1 cellular context compared by ENCODE assay signal in genomic region chr1:31041529-31041928, GRCh38.
TF ChIP-seq lines count a peak whose summit lies in the region.

No MANE protein-coding gene starts in this region.

TF ChIP-seq in HCT116, 20 proteins besides CTCF, POLR2A, EP300 and RAD21 (continued from another document):
- TF ChIP-seq, protein P1, sequence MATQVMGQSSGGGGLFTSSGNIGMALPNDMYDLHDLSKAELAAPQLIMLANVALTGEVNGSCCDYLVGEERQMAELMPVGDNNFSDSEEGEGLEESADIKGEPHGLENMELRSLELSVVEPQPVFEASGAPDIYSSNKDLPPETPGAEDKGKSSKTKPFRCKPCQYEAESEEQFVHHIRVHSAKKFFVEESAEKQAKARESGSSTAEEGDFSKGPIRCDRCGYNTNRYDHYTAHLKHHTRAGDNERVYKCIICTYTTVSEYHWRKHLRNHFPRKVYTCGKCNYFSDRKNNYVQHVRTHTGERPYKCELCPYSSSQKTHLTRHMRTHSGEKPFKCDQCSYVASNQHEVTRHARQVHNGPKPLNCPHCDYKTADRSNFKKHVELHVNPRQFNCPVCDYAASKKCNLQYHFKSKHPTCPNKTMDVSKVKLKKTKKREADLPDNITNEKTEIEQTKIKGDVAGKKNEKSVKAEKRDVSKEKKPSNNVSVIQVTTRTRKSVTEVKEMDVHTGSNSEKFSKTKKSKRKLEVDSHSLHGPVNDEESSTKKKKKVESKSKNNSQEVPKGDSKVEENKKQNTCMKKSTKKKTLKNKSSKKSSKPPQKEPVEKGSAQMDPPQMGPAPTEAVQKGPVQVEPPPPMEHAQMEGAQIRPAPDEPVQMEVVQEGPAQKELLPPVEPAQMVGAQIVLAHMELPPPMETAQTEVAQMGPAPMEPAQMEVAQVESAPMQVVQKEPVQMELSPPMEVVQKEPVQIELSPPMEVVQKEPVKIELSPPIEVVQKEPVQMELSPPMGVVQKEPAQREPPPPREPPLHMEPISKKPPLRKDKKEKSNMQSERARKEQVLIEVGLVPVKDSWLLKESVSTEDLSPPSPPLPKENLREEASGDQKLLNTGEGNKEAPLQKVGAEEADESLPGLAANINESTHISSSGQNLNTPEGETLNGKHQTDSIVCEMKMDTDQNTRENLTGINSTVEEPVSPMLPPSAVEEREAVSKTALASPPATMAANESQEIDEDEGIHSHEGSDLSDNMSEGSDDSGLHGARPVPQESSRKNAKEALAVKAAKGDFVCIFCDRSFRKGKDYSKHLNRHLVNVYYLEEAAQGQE (IDR thresholded peaks at IDR 0.05; ENCODE audit: low read depth), result no peak
- TF ChIP-seq, protein P2, sequence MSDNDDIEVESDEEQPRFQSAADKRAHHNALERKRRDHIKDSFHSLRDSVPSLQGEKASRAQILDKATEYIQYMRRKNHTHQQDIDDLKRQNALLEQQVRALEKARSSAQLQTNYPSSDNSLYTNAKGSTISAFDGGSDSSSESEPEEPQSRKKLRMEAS (IDR thresholded peaks at IDR 0.05), result no peak
- TF ChIP-seq SRF (IDR thresholded peaks at IDR 0.05; ENCODE audit: low read depth) (no peak), ZNF274 (IDR thresholded peaks at IDR 0.05; ENCODE audit: low read depth, low read length) (no peak), TCF7L2 (IDR thresholded peaks at IDR 0.05; ENCODE audit: borderline replicate concordance, extremely low read depth, insufficient read depth, insufficient read length) (no peak), FOSL1 (IDR thresholded peaks at IDR 0.05; ENCODE audit: low read depth) (no peak), ZFX (IDR thresholded peaks at IDR 0.05) (no peak), ELF1 (IDR thresholded peaks at IDR 0.05; ENCODE audit: borderline replicate concordance, low read depth) (no peak), SIN3A (IDR thresholded peaks at IDR 0.05; ENCODE audit: low read depth) (no peak)
- TF ChIP-seq, protein P3, sequence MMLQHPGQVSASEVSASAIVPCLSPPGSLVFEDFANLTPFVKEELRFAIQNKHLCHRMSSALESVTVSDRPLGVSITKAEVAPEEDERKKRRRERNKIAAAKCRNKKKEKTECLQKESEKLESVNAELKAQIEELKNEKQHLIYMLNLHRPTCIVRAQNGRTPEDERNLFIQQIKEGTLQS (IDR thresholded peaks at IDR 0.05), result no peak
